In the genomic region with DNA sequence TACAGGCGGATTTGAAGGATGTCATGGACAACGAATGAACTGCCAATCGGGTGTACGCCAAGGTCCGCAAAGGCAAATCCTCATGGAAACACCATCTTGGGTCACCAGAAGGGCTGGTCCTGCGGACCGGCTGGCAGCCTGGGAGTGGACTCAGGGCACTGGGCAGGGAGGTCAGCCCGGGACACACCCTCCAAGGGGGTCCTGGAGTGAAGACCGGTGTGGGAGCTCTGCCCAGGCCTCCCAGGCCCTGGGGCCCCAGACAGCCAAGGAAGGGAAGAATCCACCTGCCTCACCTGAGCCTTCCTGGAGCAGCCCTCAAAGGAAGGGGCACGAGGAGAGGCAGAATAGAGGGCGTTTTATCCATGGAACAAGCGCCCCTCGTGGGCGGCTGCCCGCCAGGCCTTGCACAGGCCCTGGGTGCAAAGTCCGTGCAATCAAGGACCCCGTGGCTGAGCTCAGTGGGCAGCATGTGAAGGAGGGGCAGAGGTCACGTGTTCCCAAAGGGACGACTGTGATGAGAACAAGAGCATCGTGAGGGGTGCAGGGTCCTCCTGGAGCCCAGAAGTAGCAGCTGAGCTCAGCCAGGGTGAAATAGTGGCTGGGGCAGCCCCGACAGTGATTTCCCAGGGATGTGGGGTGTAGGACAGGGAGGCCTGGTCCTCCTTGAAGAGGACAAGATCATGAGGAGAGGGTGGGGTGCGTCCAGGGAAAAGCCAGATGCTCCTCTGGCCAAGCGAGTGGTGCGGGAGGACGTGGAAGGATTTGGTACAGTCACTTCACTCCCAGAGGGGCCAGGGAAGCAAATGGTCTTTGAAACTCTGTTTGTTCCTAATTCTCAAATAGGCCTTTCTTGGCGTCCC, we compare ENCODE assay signal across 17 cellular contexts.
"Had no signal": no experiment of that assay in that cellular context is flagged by ENCODE, and none has a peak within 500 bp of the region (broad histone marks: within the 10 kb centered on the region; RNA-seq: fewer than 3 reads in every experiment).

No MANE protein-coding gene starts in this region.

- H3K36me3 ChIP-seq: right lobe of liver had no signal

- H3K27me3 Mint-ChIP-seq: activated B cell treated with CpG ODN at 0.5 μM for 24 hours; activated CD4-positive, alpha-beta T cell treated with anti-CD3 and anti-CD28 coated beads, Interleukin-2, amount 10 ng/mL, durations not matched to agents 24 days and 14 days; activated CD8-positive, alpha-beta T cell treated with anti-CD3 and anti-CD28 coated beads for 36 hours; stimulated activated memory B cell treated with anti-CD40 and anti-IgM and Interleukin-4, amounts not matched to agents 10 μg/mL and 1 μg/mL and 100 μg/mL, for 72 hours; T-cell had no signal

- H3K27ac Mint-ChIP-seq: activated B cell treated with CpG ODN at 0.5 μM for 24 hours; activated CD4-positive, alpha-beta T cell treated with anti-CD3 and anti-CD28 coated beads, Interleukin-2, amount 10 ng/mL, durations not matched to agents 24 days and 14 days; activated CD8-positive, alpha-beta T cell treated with anti-CD3 and anti-CD28 coated beads for 36 hours; activated naive CD4-positive, alpha-beta T cell treated with anti-CD3 and anti-CD28 coated beads, Interleukin-2, amount 50 U/mL, for 72 hours; stimulated activated memory B cell treated with anti-CD40 and anti-IgM and Interleukin-4, amounts not matched to agents 10 μg/mL and 1 μg/mL and 100 μg/mL, for 72 hours; T-cell had no signal

- H3K27me3 ChIP-seq: hepatocyte, right lobe of liver had no signal

- H3K9me3 Mint-ChIP-seq: activated B cell treated with CpG ODN at 0.5 μM for 24 hours; activated CD4-positive, alpha-beta T cell treated with anti-CD3 and anti-CD28 coated beads, Interleukin-2, amount 10 ng/mL, durations not matched to agents 24 days and 14 days; activated CD8-positive, alpha-beta T cell treated with anti-CD3 and anti-CD28 coated beads for 36 hours; activated naive CD4-positive, alpha-beta T cell treated with anti-CD3 and anti-CD28 coated beads, Interleukin-2, amount 50 U/mL, for 72 hours; T-cell had no signal

- H3K4me3 Mint-ChIP-seq: activated B cell treated with CpG ODN at 0.5 μM for 24 hours; activated CD4-positive, alpha-beta T cell treated with anti-CD3 and anti-CD28 coated beads, Interleukin-2, amount 10 ng/mL, durations not matched to agents 24 days and 14 days; activated CD8-positive, alpha-beta T cell treated with anti-CD3 and anti-CD28 coated beads for 36 hours; stimulated activated memory B cell treated with anti-CD40 and anti-IgM and Interleukin-4, amounts not matched to agents 10 μg/mL and 1 μg/mL and 100 μg/mL, for 72 hours; T-cell had no signal

- H3K9ac ChIP-seq: SK-N-SH had no signal

- H3K4me3 ChIP-seq: hepatocyte, right lobe of liver, smooth muscle cell had no signal

- H3K4me1 Mint-ChIP-seq: activated B cell treated with CpG ODN at 0.5 μM for 24 hours; activated CD4-positive, alpha-beta T cell treated with anti-CD3 and anti-CD28 coated beads, Interleukin-2, amount 10 ng/mL, durations not matched to agents 24 days and 14 days; stimulated activated memory B cell treated with anti-CD40 and anti-IgM and Interleukin-4, amounts not matched to agents 10 μg/mL and 1 μg/mL and 100 μg/mL, for 72 hours; T-cell had no signal

- H3K36me3 Mint-ChIP-seq: activated naive CD4-positive, alpha-beta T cell treated with anti-CD3 and anti-CD28 coated beads, Interleukin-2, amount 50 U/mL, for 72 hours; stimulated activated memory B cell treated with anti-CD40 and anti-IgM and Interleukin-4, amounts not matched to agents 10 μg/mL and 1 μg/mL and 100 μg/mL, for 72 hours; T-cell had no signal

- H3K9me3 ChIP-seq: right lobe of liver, SK-N-SH had no signal

- H3K27ac ChIP-seq: epithelial cell of prostate, hepatocyte, right lobe of liver had no signal

- H3K4me2 ChIP-seq: hepatocyte, SK-N-SH, smooth muscle cell had no signal

- H3K4me1 ChIP-seq: right lobe of liver had no signal

- DNase-seq: activated B cell treated with CpG ODN at 0.5 μM for 24 hours; activated CD4-positive, alpha-beta T cell treated with anti-CD3 and anti-CD28 coated beads, Interleukin-2, amount 10 ng/mL, durations not matched to agents 24 days and 14 days; activated CD8-positive, alpha-beta memory T cell treated with anti-CD3 and anti-CD28 coated beads, Interleukin-2, amount 50 U/mL, for 4 hours; activated CD8-positive, alpha-beta T cell treated with anti-CD3 and anti-CD28 coated beads for 36 hours; activated gamma-delta T cell treated with Interleukin-2 at 50 U/mL for 16 hours; activated T-cell treated with anti-CD3 and anti-CD28 coated beads, Interleukin-2, amount 50 U/mL, for 48 hours; foreskin fibroblast; mammary epithelial cell; right lobe of liver; SK-N-SH; stimulated activated CD4-positive, alpha-beta T cell treated with anti-CD3 and anti-CD28 coated beads, Interleukin-4, amount 100 ng/mL, for 4 hours had no signal

- ATAC-seq: activated CD8-positive, alpha-beta T cell treated with anti-CD3 and anti-CD28 coated beads for 36 hours; activated naive CD4-positive, alpha-beta T cell treated with anti-CD3 and anti-CD28 coated beads, Interleukin-2, amount 50 U/mL, for 72 hours; right lobe of liver; stimulated activated memory B cell treated with anti-CD40 and anti-IgM and Interleukin-4, amounts not matched to agents 10 μg/mL and 1 μg/mL and 100 μg/mL, for 72 hours; T-cell had no signal
